Comparison of ENCODE assay signal across 1 cellular context in genomic region chr13:42049454-42049780, GRCh38.
TF ChIP-seq lines count a peak whose summit lies in the region.

No MANE protein-coding gene starts in this region.

TF ChIP-seq in H1, 55 proteins besides CTCF, POLR2A, EP300 and RAD21 (continued from another document):
- TF ChIP-seq CBX8 (IDR thresholded peaks at IDR 0.05; ENCODE audit: borderline replicate concordance, low read depth, low read length) = no peak
- no peak for TF ChIP-seq SAP30 (IDR thresholded peaks at IDR 0.05; ENCODE audit: insufficient read depth, insufficient replicate concordance, low read length)
- no peak for TF ChIP-seq ASH2L (IDR thresholded peaks at IDR 0.05; ENCODE audit: low read length)
- TF ChIP-seq KDM4A (IDR thresholded peaks at IDR 0.05; ENCODE audit: low read depth, low read length, severe bottlenecking) = peak; percentile 14
- TF ChIP-seq TAF7 (optimal IDR thresholded peaks at IDR 0.05; ENCODE audit: borderline replicate concordance, low read depth, low read length) = no peak
- TF ChIP-seq CREB1 (IDR thresholded peaks at IDR 0.05) = no peak
- no peak for TF ChIP-seq BACH1 (IDR thresholded peaks at IDR 0.05; ENCODE audit: low read length)
- peak in 1 of 2 experiments; percentile 62; a peak in 1 of 4 replicates for TF ChIP-seq HDAC2 (IDR thresholded peaks at IDR 0.05; ENCODE audit: borderline replicate concordance in 1 of 2, low read depth in 2 of 2, low read length in 2 of 2)
- no peak for TF ChIP-seq EZH2 (IDR thresholded peaks at IDR 0.05; ENCODE audit: low read depth, low read length, severe bottlenecking)
- no peak for TF ChIP-seq BRCA1 (IDR thresholded peaks at IDR 0.05; ENCODE audit: low read depth, low read length)
- peak; percentile 74; the same call in 1 of the 2 replicates for TF ChIP-seq POLR2AphosphoS5 (IDR thresholded peaks at IDR 0.05; ENCODE audit: low read depth, low read length)
- TF ChIP-seq MAX (IDR thresholded peaks at IDR 0.05) = peak; percentile 77
- TF ChIP-seq GTF2F1 (IDR thresholded peaks at IDR 0.05; ENCODE audit: borderline replicate concordance, low read depth, low read length) = no peak
